In genomic region chr20:35954200-35954906, GRCh38 we compare ENCODE assay signal across 8 cellular contexts. TPM values are rescaled to one million over a fixed set of nuclear protein-coding genes. Genes with fewer than 3 reads are reported as not detected.
DNase-seq lines count a peak whose midpoint lies in the region; ATAC-seq and TF ChIP-seq lines count a peak whose summit lies in the region.

TSS of gene SCAND1 (minus strand) at chr20:35954502. CDS start at chr20:35954284, 218 bp downstream.

- peaks cover 2% of the 10 kb centered on the region for H3K9me3 Mint-ChIP-seq in chondrocyte (ENCODE audit: low read depth)

- H3K27me3 ChIP-seq in BJ (ENCODE audit: control insufficient read depth, insufficient read depth, low read length): no peaks in the 10 kb centered on the region
- H3K27me3 ChIP-seq in kidney epithelial cell (ENCODE audit: control insufficient read depth, insufficient read depth, low read length): no peaks in the 10 kb centered on the region

- peak; percentile 84 for DNase-seq in BJ (ENCODE audit: low read depth)
- DNase-seq in GM19238 (ENCODE audit: insufficient read length, low spot score): peak; percentile 88
- DNase-seq in NCI-H510A treated with DMSO at 0.1 percent for 48 hours (lab: John Stamatoyannopoulos, UW): peak; percentile 96
- DNase-seq in activated CD4-positive, alpha-beta T cell treated with anti-CD3 and anti-CD28 coated beads for 24 hours (ENCODE audit: low read depth in 2 of 2): peak; percentile 94 to 95
- peak; percentile 99 for DNase-seq in chondrocyte (ENCODE audit: low spot score)
- peak; percentile 90 for DNase-seq in kidney epithelial cell (ENCODE audit: low read depth)
- DNase-seq in stimulated activated CD4-positive, alpha-beta T cell treated with anti-CD3 and anti-CD28 coated beads, Interleukin-15, amount 100 ng/mL, for 48 hours (ENCODE audit: low read depth in 2 of 2): peak; percentile 93 to 99

- H3K36me3 ChIP-seq in BJ (ENCODE audit: control insufficient read depth, insufficient read depth, low read length): no peaks in the 10 kb centered on the region
- H3K36me3 ChIP-seq in kidney epithelial cell (ENCODE audit: control insufficient read depth, insufficient read depth, low read length): no peaks in the 10 kb centered on the region

- no peaks in the 10 kb centered on the region for H3K27me3 Mint-ChIP-seq in chondrocyte (ENCODE audit: low read depth)

- POLR2A ChIA-PET in BJ (lab: Charles Lee): interaction anchor here (0.6 to 1.3 kb wide), 3 partner anchors 212 to 413 kb away, joined by 3 to 5 read pairs (median 3); partner anchors contain the start of genes ERGIC3 and RBM39

- CTCF ChIA-PET in BJ (lab: Yijun Ruan, JAX): interaction anchor here (0.7 to 3.1 kb wide), 39 partner anchors 9 to 400 kb away, joined by 3 to 28 read pairs (median 5); partner anchors contain the start of genes CNBD2, CPNE1, RBM12 and RBM39

- H3K4me3 ChIP-seq in BJ (ENCODE audit: low read depth, low read length): peak within 1 kb of the TSS; percentile 98
- peak within 1 kb of the TSS; percentile 90 for H3K4me3 ChIP-seq in kidney epithelial cell (ENCODE audit: low read depth, low read length)

- H3K4me3 Mint-ChIP-seq in chondrocyte (ENCODE audit: unreplicated experiment): peak within 1 kb of the TSS; percentile 99

- TF ChIP-seq CTCF in BJ (IDR thresholded peaks at IDR 0.05; ENCODE audit: insufficient read depth, low read depth, low read length) (peak; percentile 98), chondrocyte (IDR thresholded peaks at IDR 0.05) (peak; percentile 99), kidney epithelial cell (IDR thresholded peaks at IDR 0.05; ENCODE audit: insufficient read depth, low read length, poor library complexity, severe bottlenecking) (peak; percentile 95)

- peak; percentile 89 for ATAC-seq in HG03442 (IDR thresholded peaks at IDR 0.05; ENCODE audit: unreplicated experiment)

- peaks cover 2% of the 10 kb centered on the region for H3K36me3 Mint-ChIP-seq in chondrocyte (ENCODE audit: low read depth)

- peak within 1 kb of the TSS; percentile 99 for H3K27ac Mint-ChIP-seq in chondrocyte (ENCODE audit: unreplicated experiment)

- peaks cover 16% of the 10 kb centered on the region for H3K4me1 Mint-ChIP-seq in chondrocyte (ENCODE audit: low read depth)

RNA-seq across cellular contexts. Expression of gene SCAND1, which starts in this region (rescaled TPM):
- polyA plus RNA-seq in BJ (2011; rRNA removed): 10.8 and 15.8 TPM in 2 replicates
- polyA minus RNA-seq in BJ (2011; rRNA and poly(A)+ RNA removed): 2.7 and 2.8 TPM in 2 replicates
- total RNA-seq in chondrocyte (54.4 to 58.1 TPM (median 54.5 TPM) in 3 replicates), kidney epithelial cell (119 and 153 TPM in 2 replicates)

Comparison
In these comparisons a context has a peak if more than half of its experiments do, and no peak if none do; other contexts are left out.
1. Peak in every context shown above with its lines: DNase-seq, ATAC-seq and H3K4me3 ChIP-seq.